18 cellular contexts compared by ENCODE assay signal in genomic region chr5:10599113-10599512, GRCh38. TPM values are rescaled to one million over a fixed set of nuclear protein-coding genes. Genes with fewer than 3 reads are reported as not detected.
DNase-seq lines count a peak whose midpoint lies in the region; ATAC-seq and TF ChIP-seq lines count a peak whose summit lies in the region.
"Had no signal": no experiment of that assay in that cellular context is flagged by ENCODE, and none has a peak within 500 bp of the region (broad histone marks: within the 10 kb centered on the region; RNA-seq: fewer than 3 reads in every experiment).

No MANE protein-coding gene starts in this region.

- H3K27ac ChIP-seq in KMS-11 = no peak overlapping the region; the same call in 1 of the 2 replicates
- peak overlapping the region; percentile 82; the same call in 1 of the 2 replicates for H3K27ac ChIP-seq in SU-DHL-6 (ENCODE audit: low read depth, low read length)
- peak overlapping the region; percentile 91 for H3K27ac ChIP-seq in psoas muscle

- peaks cover 90% of the 10 kb centered on the region for H3K4me1 ChIP-seq in KMS-11 (ENCODE audit: low read depth, poor library complexity, severe bottlenecking)
- peaks cover 54% of the 10 kb centered on the region for H3K4me1 ChIP-seq in psoas muscle

- 94 to 97% (median 96%) methylated on average over 1 of the region's 1 CpG for WGBS in psoas muscle, 3 donors

- no peak for ATAC-seq in psoas muscle
- no peak for ATAC-seq in GM21526 (IDR thresholded peaks at IDR 0.05; ENCODE audit: low FRiP score, unreplicated experiment)
- ATAC-seq: GM23338 had no signal

- no peak overlapping the region for H2AFZ ChIP-seq in KMS-11 (ENCODE audit: low read depth)
- H2AFZ ChIP-seq in SU-DHL-6 (ENCODE audit: low read depth, low read length, severe bottlenecking) = no peak overlapping the region
- H2AFZ ChIP-seq: GM23338 had no signal

- DNase-seq in psoas muscle (no peak), NCI-H2227 treated with DMSO at 0.1 percent for 48 hours (lab: John Stamatoyannopoulos, UW) (no peak), T-helper 2 cell (no peak)
- DNase-seq: BE2C; C1 segment of cervical spinal cord; CD4-positive, CD25-positive, alpha-beta regulatory T cell; CD8-positive, alpha-beta memory T cell; COR-L47; DMS 273 treated with DMSO at 0.1 percent for 48 hours; DMS53; DND-41; IMR-90; KBM-7 had no signal

- H3F3A ChIP-seq in SU-DHL-6 (ENCODE audit: insufficient read depth) = peaks cover 52% of the 10 kb centered on the region

- peaks cover 23% of the 10 kb centered on the region; the same call in 1 of the 2 replicates for H3K79me2 ChIP-seq in KMS-11 (ENCODE audit: insufficient read depth, low read depth)
- peaks cover 75% of the 10 kb centered on the region for H3K79me2 ChIP-seq in SU-DHL-6 (ENCODE audit: insufficient read depth, low read length)

- H3K9me3 ChIP-seq in SU-DHL-6 (ENCODE audit: insufficient read depth, low read length) = no peaks in the 10 kb centered on the region
- H3K9me3 ChIP-seq in psoas muscle = no peaks in the 10 kb centered on the region
- H3K9me3 ChIP-seq: BE2C had no signal

- H4K20me1 ChIP-seq in KMS-11 (ENCODE audit: insufficient read depth) = no peaks in the 10 kb centered on the region
- no peaks in the 10 kb centered on the region for H4K20me1 ChIP-seq in SU-DHL-6 (ENCODE audit: low read depth, low read length)

- H3K27me3 ChIP-seq in KMS-11 (ENCODE audit: insufficient read depth, low read depth) = no peaks in the 10 kb centered on the region
- H3K27me3 ChIP-seq in SU-DHL-6 (ENCODE audit: low read length) = no peaks in the 10 kb centered on the region
- no peaks in the 10 kb centered on the region for H3K27me3 ChIP-seq in psoas muscle (ENCODE audit: insufficient read depth in 3 of 3, low read length in 2 of 3)
- H3K27me3 ChIP-seq: BE2C had no signal

- no peak overlapping the region for H3K9ac ChIP-seq in KMS-11
- no peak overlapping the region for H3K9ac ChIP-seq in SU-DHL-6 (ENCODE audit: low read length)

- no peak overlapping the region for H3K4me3 ChIP-seq in KMS-11 (IDR thresholded peaks at IDR 0.05; ENCODE audit: insufficient read depth, low read depth, low read length)
- no peak overlapping the region for H3K4me3 ChIP-seq in SU-DHL-6 (ENCODE audit: insufficient read depth, low read length, poor library complexity, severe bottlenecking)
- H3K4me3 ChIP-seq in psoas muscle = no peak overlapping the region
- H3K4me3 ChIP-seq: GM23338 had no signal

- intact Hi-C loops in psoas muscle (cut with DNase I) = no loop called here

- H3K36me3 ChIP-seq in KMS-11 (ENCODE audit: insufficient read depth) (no peaks in the 10 kb centered on the region), SU-DHL-6 (ENCODE audit: low read length) (peaks cover 8% of the 10 kb centered on the region; the same call in 1 of the 2 replicates), psoas muscle (ENCODE audit: insufficient read depth in 1 of 2, low read depth in 1 of 2) (no peaks in the 10 kb centered on the region)
- H3K36me3 ChIP-seq: BE2C had no signal

- TF ChIP-seq CTCF in KMS-11 (conservative IDR thresholded peaks at IDR 0.05; ENCODE audit: low read depth, low read length) = no peak
- TF ChIP-seq CTCF in SU-DHL-6 (IDR thresholded peaks at IDR 0.05; ENCODE audit: insufficient read depth, low read length, poor library complexity, severe bottlenecking) = no peak
- TF ChIP-seq CTCF in psoas muscle (IDR thresholded peaks at IDR 0.05) = no peak

- H3K9me2 ChIP-seq in SU-DHL-6 (replicated peaks; ENCODE audit: insufficient read depth, low read length) = no peaks in the 10 kb centered on the region

- H3K4me2 ChIP-seq in KMS-11 = peak overlapping the region; percentile 14; the same call in 1 of the 2 replicates
- H3K4me2 ChIP-seq in SU-DHL-6 (ENCODE audit: low read depth, low read length, poor library complexity, severe bottlenecking) = peak overlapping the region; percentile 56
- H3K4me2 ChIP-seq: GM23338 had no signal

RNA-seq across cellular contexts. Expression of gene ANKRD33B, which starts 35.2 kb away (rescaled TPM):
- 10 to 100 TPM in 1 of 4 donors, 1 to 10 TPM in 3; 2.1 to 32.7 (median 8.3) TPM for total RNA-seq in psoas muscle
- polyA plus RNA-seq in psoas muscle = 10 to 100 TPM in 1 of 3 donors, 1 to 10 TPM in 2; 1.4 to 14.1 (median 5.0) TPM
- total RNA-seq: HT-29 had no signal
